8 cellular contexts compared by ENCODE assay signal in the genomic region with DNA sequence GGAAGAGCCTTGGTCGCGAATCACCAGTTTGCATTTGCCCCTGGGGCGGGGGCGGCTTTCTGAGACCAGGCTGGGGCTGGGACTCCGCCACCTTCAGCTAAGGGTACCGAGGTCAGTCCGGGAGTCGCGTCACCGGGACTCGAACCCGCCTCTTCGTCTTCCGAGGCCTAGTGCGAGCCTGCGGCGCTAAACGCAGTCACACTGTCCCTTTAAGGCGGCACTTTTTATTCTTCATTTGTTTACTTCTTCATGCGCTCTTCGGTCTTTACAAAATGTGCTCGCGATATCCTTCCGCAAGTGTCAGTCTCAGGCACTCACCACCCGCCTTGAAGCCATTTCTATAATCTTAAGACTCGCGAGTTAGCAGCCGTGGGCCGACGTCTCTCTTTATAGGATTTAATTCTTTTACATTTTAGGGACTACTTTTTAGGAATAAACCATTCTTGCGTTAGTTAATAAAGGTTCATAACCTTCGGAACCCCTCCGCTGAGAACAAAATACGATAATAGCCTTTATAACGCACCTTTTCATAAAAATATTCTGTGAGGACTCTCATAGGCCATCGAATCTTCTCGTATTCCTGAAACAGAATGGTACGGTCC. TPM values are rescaled to one million over a fixed set of nuclear protein-coding genes. Genes with fewer than 3 reads are reported as not detected.
DNase-seq lines count a peak whose midpoint lies in the region; ATAC-seq, FAIRE-seq and TF ChIP-seq lines count a peak whose summit lies in the region.

No MANE protein-coding gene starts in this region.

- no peaks in the 10 kb centered on the region for H3K9me3 ChIP-seq in mammary epithelial cell (replicated peaks; ENCODE audit: insufficient read depth, low read length)
- no peaks in the 10 kb centered on the region for H3K9me3 ChIP-seq in smooth muscle cell (replicated peaks; ENCODE audit: low read depth)

- peak overlapping the region; percentile 99 to 100 (median 100) for H3K27ac Mint-ChIP-seq in immature natural killer cell

- 2% methylated on average over 19 of the region's 38 CpGs for WGBS in mammary epithelial cell (ENCODE audit: low coverage, missing lambda C conversion rate)
- under 1% methylated on average over 33 of the region's 38 CpGs for WGBS in smooth muscle cell (ENCODE audit: low lambda C conversion rate)

- peaks cover 23% of the 10 kb centered on the region for H3F3A ChIP-seq in smooth muscle cell (ENCODE audit: low read depth)

- dilution Hi-C loops in mammary epithelial cell (cut with HindIII; ENCODE audit: low sequenced_read_pairs), result no loop called here

- H3K4me3 ChIP-seq in mammary epithelial cell (replicated peaks in 1 of 3; ENCODE audit: insufficient read depth in 1 of 3, low read depth in 2 of 3, low read length in 3 of 3) (peak overlapping the region; percentile 62 to 98 (median 72)), smooth muscle cell (peak overlapping the region; percentile 62)

- peaks cover 65 to 67% of the 10 kb centered on the region in 2 donors for H3K4me1 Mint-ChIP-seq in immature natural killer cell

- H3K4me1 ChIP-seq in mammary epithelial cell (ENCODE audit: insufficient read depth, low read length), result peaks cover 34% of the 10 kb centered on the region
- H3K4me1 ChIP-seq in smooth muscle cell (ENCODE audit: low read depth), result peaks cover 19% of the 10 kb centered on the region

- in situ Hi-C loops in mammary epithelial cell (cut with MboI; ENCODE audit: low sequenced_read_pairs in 2 of 2), result loop anchor here (5.0 to 10.0 kb wide), 2 partner anchors 47 to 50 kb away; no protein-coding TSS in a partner anchor

- H3K27ac ChIP-seq in VCaP (peak overlapping the region; percentile 99), mammary epithelial cell (ENCODE audit: insufficient read depth, low read depth, low read length) (peak overlapping the region; percentile 99), smooth muscle cell (ENCODE audit: low read depth) (peak overlapping the region; percentile 97)

- H3K79me2 ChIP-seq in mammary epithelial cell (ENCODE audit: insufficient read depth, low read length) (peaks cover 42% of the 10 kb centered on the region), smooth muscle cell (ENCODE audit: low read depth) (peaks cover 30% of the 10 kb centered on the region)

- H3K27me3 ChIP-seq in mammary epithelial cell (ENCODE audit: insufficient read depth, low read length) (no peaks in the 10 kb centered on the region), smooth muscle cell (ENCODE audit: low read depth) (no peaks in the 10 kb centered on the region)

- BruUV-seq in mammary epithelial cell (replicated peaks; lab: Mats Ljungman, UMichigan), result TSS peak; percentile 47

- peak; percentile 15 for FAIRE-seq in H54 (lab: Jason Lieb, UNC)

- CTCF ChIA-PET in mammary epithelial cell (lab: Charles Lee; ENCODE audit: low non-redundant PET), result interaction anchor here (0.5 to 3.4 kb wide), 4 partner anchors 12 to 180 kb away, joined by 6 to 73 read pairs (median 22); a partner anchor contains a TSS

- no peak for ATAC-seq in GM19467 (IDR thresholded peaks at IDR 0.05; ENCODE audit: unreplicated experiment)

- H3K4me3 Mint-ChIP-seq in immature natural killer cell, result peak overlapping the region; percentile 91 to 100 (median 98)

- intact Hi-C loops in mammary epithelial cell (cut with micrococcal nuclease), result loop anchor here (1.0 to 5.0 kb wide), 6 partner anchors 12 to 170 kb away; a partner anchor contains a TSS

- TF ChIP-seq CTCF in AG09319 (IDR thresholded peaks at IDR 0.05; ENCODE audit: low read depth, low read length) (no peak), VCaP (conservative IDR thresholded peaks at IDR 0.05) (no peak), mammary epithelial cell (conservative IDR thresholded peaks at IDR 0.05 in 1 of 2, IDR thresholded peaks at IDR 0.05 in 1 of 2; ENCODE audit: extremely low read depth in 1 of 2, insufficient read depth in 1 of 2, low read depth in 1 of 2, low read length in 2 of 2) (no peak), smooth muscle cell (IDR thresholded peaks at IDR 0.05; ENCODE audit: borderline replicate concordance, insufficient read depth, poor library complexity, severe bottlenecking) (no peak)

- H3K4me2 ChIP-seq in mammary epithelial cell (ENCODE audit: insufficient read depth, low read depth, low read length) (peak overlapping the region; percentile 85), smooth muscle cell (peak overlapping the region; percentile 80)

- H3K9ac ChIP-seq in mammary epithelial cell (ENCODE audit: insufficient read depth, low read length) (peak overlapping the region; percentile 99), smooth muscle cell (ENCODE audit: low read depth) (peak overlapping the region; percentile 98)

- H3K36me3 ChIP-seq in mammary epithelial cell (ENCODE audit: insufficient read depth, low read length) (no peaks in the 10 kb centered on the region), smooth muscle cell (ENCODE audit: low read depth) (no peaks in the 10 kb centered on the region)

- peaks cover 20 to 34% (median 32%) of the 10 kb centered on the region in 3 donors for H3K27me3 Mint-ChIP-seq in immature natural killer cell (ENCODE audit: low read depth in 3 of 3)

- peaks cover 2% of the 10 kb centered on the region for H4K20me1 ChIP-seq in mammary epithelial cell (ENCODE audit: insufficient read depth, low read length)
- H4K20me1 ChIP-seq in smooth muscle cell (ENCODE audit: low read depth), result peaks cover 39% of the 10 kb centered on the region

- peak; percentile 10; the same call in 1 of the 2 replicates for TF ChIP-seq POLR2A in H54 (IDR thresholded peaks at IDR 0.05; ENCODE audit: low read depth, low read length)

- H2AFZ ChIP-seq in mammary epithelial cell (ENCODE audit: low read depth, low read length) (peak overlapping the region; percentile 92), smooth muscle cell (ENCODE audit: low read depth) (peak overlapping the region; percentile 54)

- DNase-seq in AG09319 (ENCODE audit: extremely low read depth, low read depth), result peak; percentile 91
- no peak for DNase-seq in H54 (ENCODE audit: insufficient read length, low spot score)
- DNase-seq in NCI-H2171 treated with DMSO at 0.1 percent for 48 hours (lab: John Stamatoyannopoulos, UW), result peak; percentile 97
- peak; percentile 89 for DNase-seq in mammary epithelial cell
- peak; percentile 78 to 86 (median 86) for DNase-seq in immature natural killer cell
- DNase-seq in smooth muscle cell (lab: John Stamatoyannopoulos, UW; ENCODE audit: unreplicated experiment), result peak; percentile 26

- H3K9me3 Mint-ChIP-seq in immature natural killer cell, result no peaks in the 10 kb centered on the region

- H3K36me3 Mint-ChIP-seq in immature natural killer cell, result no peaks in the 10 kb centered on the region

RNA-seq across cellular contexts. Expression of a gene that starts 0.6 kb away (rescaled TPM):
- total RNA-seq in mammary epithelial cell, result 10 to 100 TPM; 20.5 to 35.2 TPM
- polyA plus RNA-seq in mammary epithelial cell, result 16.7 TPM
- 12.4 TPM for polyA minus RNA-seq in mammary epithelial cell
- 1 to 10 TPM; 1.1 to 7.2 (median 3.0) TPM for polyA plus RNA-seq in immature natural killer cell
- 9.3 and 13.7 TPM in 2 replicates for total RNA-seq in smooth muscle cell
- polyA plus RNA-seq in smooth muscle cell, result 9.4 TPM in 2 replicates

RNA-seq across cellular contexts. Expression of a gene that starts 12.2 kb away (rescaled TPM):
- 1 to 10 TPM; 6.5 to 8.1 TPM for total RNA-seq in mammary epithelial cell
- 3.1 TPM for polyA plus RNA-seq in mammary epithelial cell
- 3.4 TPM for polyA minus RNA-seq in mammary epithelial cell
- polyA plus RNA-seq in immature natural killer cell, result 10 to 100 TPM in 2 of 3 donors, 1 to 10 TPM in 1; 7.9 to 11.2 (median 10.4) TPM
- total RNA-seq in smooth muscle cell, result 0.49 and 4.6 TPM in 2 replicates
- 5.0 and 5.9 TPM in 2 replicates for polyA plus RNA-seq in smooth muscle cell

RNA-seq across cellular contexts. Expression of a gene that starts 14.0 kb away (rescaled TPM):
- total RNA-seq in mammary epithelial cell (1 to 10 TPM; 2.8 to 7.7 TPM), smooth muscle cell (3.4 TPM in 2 replicates)
- polyA plus RNA-seq in mammary epithelial cell (4.0 TPM), immature natural killer cell (1 to 10 TPM; 1.9 to 7.4 (median 5.6) TPM), smooth muscle cell (6.1 and 6.8 TPM in 2 replicates)
- polyA minus RNA-seq in mammary epithelial cell, result not detected

RNA-seq across cellular contexts. Expression of a gene that starts 15.4 kb away (rescaled TPM):
- total RNA-seq in mammary epithelial cell (100 to 1,000 TPM in 1 of 2 donors, 10 to 100 TPM in 1; 79.4 to 185 TPM), smooth muscle cell (24.0 and 43.3 TPM in 2 replicates)
- polyA plus RNA-seq in mammary epithelial cell (171 TPM), immature natural killer cell (under 1 TPM in 1 of 3 donors, not detected in 2; 0.75 TPM), smooth muscle cell (33.4 and 33.7 TPM in 2 replicates)
- polyA minus RNA-seq in mammary epithelial cell, result 166 TPM
